ENCODE assay signal across 34 cellular contexts in genomic region chrX:102077426-102077825, GRCh38. TPM values are rescaled to one million over a fixed set of nuclear protein-coding genes. Genes with fewer than 3 reads are reported as not detected.
"Had no signal": no experiment of that assay in that cellular context is flagged by ENCODE, and none has a peak within 500 bp of the region (broad histone marks: within the 10 kb centered on the region; RNA-seq: fewer than 3 reads in every experiment).

No MANE protein-coding gene starts in this region.

- DNase-seq: activated B cell treated with CpG ODN at 0.5 μM for 24 hours; activated CD4-positive, alpha-beta memory T cell treated with anti-CD3 and anti-CD28 coated beads for 36 hours; activated CD4-positive, alpha-beta T cell treated with anti-CD3 and anti-CD28 coated beads for 4 hours; activated CD4-positive, alpha-beta T cell treated with anti-CD3 and anti-CD28 coated beads, Interleukin-2, amount 10 ng/mL, durations not matched to agents 24 days and 14 days; activated CD4-positive, alpha-beta T cell treated with anti-CD3 and anti-CD28 coated beads, Interleukin-2, amount 50 U/mL, for 1 hour; activated CD4-positive, alpha-beta T cell treated with anti-CD3 and anti-CD28 coated beads, Interleukin-2, amount 50 U/mL, for 4 hours; activated CD4-positive, CD25-positive, alpha-beta regulatory T cell treated with anti-CD3 and anti-CD28 coated beads, Interleukin-2, amount 50 U/mL, for 72 hours; activated CD8-positive, alpha-beta memory T cell treated with anti-CD3 and anti-CD28 coated beads, Interleukin-2, amount 50 U/mL, for 4 hours; activated CD8-positive, alpha-beta T cell treated with anti-CD3 and anti-CD28 coated beads for 36 hours; activated effector memory CD4-positive, alpha-beta T cell treated with anti-CD3 and anti-CD28 coated beads, Interleukin-2, amount 50 U/mL, for 16 hours; activated gamma-delta T cell treated with Interleukin-2 at 50 U/mL for 16 hours; activated naive CD4-positive, alpha-beta T cell treated with anti-CD3 and anti-CD28 coated beads, Interleukin-2, amount 10 ng/mL, durations not matched to agents 7 days and 5 days; activated naive CD4-positive, alpha-beta T cell treated with Interleukin-2 at 50 U/mL for 16 hours; activated naive CD8-positive, alpha-beta T cell treated with anti-CD3 and anti-CD28 coated beads, Interleukin-2, amount 10 ng/mL, durations not matched to agents 7 days and 5 days; activated naive CD8-positive, alpha-beta T cell treated with anti-CD3 and anti-CD28 coated beads, Interleukin-2, amount 50 U/mL, for 24 hours; activated T-cell treated with anti-CD3 and anti-CD28 coated beads for 4 hours; activated T-cell treated with anti-CD3 and anti-CD28 coated beads, Interleukin-2, amount 50 U/mL, for 1 hour; activated T-cell treated with anti-CD3 and anti-CD28 coated beads, Interleukin-2, amount 50 U/mL, for 4 hours; activated T-cell treated with anti-CD3 and anti-CD28 coated beads, Interleukin-2, amount 50 U/mL, for 72 hours; amygdala; anterior cingulate cortex; caudate nucleus; cerebellar nuclear complex; T-helper 2 cell; T-helper 9 cell had no signal

- H3K9me3 ChIP-seq: ascending aorta had no signal

- H3K27me3 ChIP-seq: ascending aorta, cardiac muscle cell had no signal

- H3K27ac ChIP-seq: ascending aorta, cardiac muscle cell, VCaP had no signal

- H3K36me3 ChIP-seq: ascending aorta, cardiac muscle cell had no signal

- H3K4me1 ChIP-seq: ascending aorta had no signal

- FAIRE-seq: bronchial epithelial cell, TTC549 had no signal

- ATAC-seq: activated CD8-positive, alpha-beta T cell treated with anti-CD3 and anti-CD28 coated beads for 36 hours; activated naive CD8-positive, alpha-beta T cell treated with anti-CD3 and anti-CD28 coated beads, Interleukin-2, amount 50 U/mL, for 24 hours; activated T-cell treated with anti-CD3 and anti-CD28 coated beads, Interleukin-2, amount 50 U/mL, for 4 hours; activated T-cell treated with anti-CD3 and anti-CD28 coated beads, Interleukin-2, amount 50 U/mL, for 72 hours; activated T-helper 17 cell treated with anti-CD3 and anti-CD28 coated beads, Interleukin-2, amount 50 U/mL, for 72 hours had no signal

- H3K4me3 ChIP-seq: ascending aorta, cardiac muscle cell had no signal

RNA-seq across cellular contexts. Expression of gene TCEAL2, which starts 48.1 kb away (rescaled TPM):
- total RNA-seq: activated B cell treated with CpG ODN at 0.5 μM for 24 hours; activated CD4-positive, alpha-beta T cell treated with anti-CD3 and anti-CD28 coated beads, Interleukin-2, amount 10 ng/mL, durations not matched to agents 24 days and 14 days; activated CD8-positive, alpha-beta memory T cell treated with anti-CD3 and anti-CD28 coated beads for 36 hours; activated T-cell treated with anti-CD3 and anti-CD28 coated beads, Interleukin-2, amount 50 U/mL, for 4 hours; activated T-helper 1 cell treated with anti-CD3 and anti-CD28 coated beads, Interleukin-12 subunit alpha, Interleukin-12 subunit beta, Interleukin-2, Interleukin-4 antibody, amounts not matched to agents 30 ng/mL and 10 ng/mL and 1 ng/mL, durations not matched to agents 14 hours and 24 hours and 36 hours; ascending aorta; bronchial epithelial cell; chondrocyte had no signal
